In genomic region chr5:97425511-97425910, GRCh38 we compare ENCODE assay signal across 10 cellular contexts.
A peak's percentile ranks its signal among the peaks of the same experiment; 100 is the strongest.
DNase-seq lines count a peak whose midpoint lies in the region; ATAC-seq, FAIRE-seq and TF ChIP-seq lines count a peak whose summit lies in the region.
"Had no signal": no experiment of that assay in that cellular context is flagged by ENCODE, and none has a peak within 500 bp of the region (broad histone marks: within the 10 kb centered on the region; RNA-seq: fewer than 3 reads in every experiment).

No MANE protein-coding gene starts in this region.

- no peak overlapping the region for H3K4me3 ChIP-seq in gastroesophageal sphincter

- TF ChIP-seq POLR2A in H54 (IDR thresholded peaks at IDR 0.05; ENCODE audit: low read depth, low read length) (no peak), gastroesophageal sphincter (IDR thresholded peaks at IDR 0.05) (no peak)

- H3K27me3 ChIP-seq in gastroesophageal sphincter: no peaks in the 10 kb centered on the region

- ATAC-seq in gastroesophageal sphincter: no peak

- TF ChIP-seq EP300 in gastroesophageal sphincter (IDR thresholded peaks at IDR 0.05): no peak

- FAIRE-seq in H54 (lab: Jason Lieb, UNC): no peak

- DNase-seq in ELF-1 (ENCODE audit: low read depth, low spot score) (peak; percentile 29), HCEC 1CT (peak; percentile 17), amniotic epithelial cell (ENCODE audit: low read depth) (peak; percentile 5), midbrain (lab: John Stamatoyannopoulos, UW) (peak; percentile 3), HK-2 (ENCODE audit: unreplicated experiment) (no peak), H54 (ENCODE audit: insufficient read length, low spot score) (no peak)
- DNase-seq: activated CD4-positive, alpha-beta memory T cell treated with anti-CD3 and anti-CD28 coated beads, Interleukin-2, amount 10 ng/mL, durations not matched to agents 7 days and 5 days; NCI-H748 treated with DMSO at 0.1 percent for 48 hours had no signal

- H3K4me1 ChIP-seq in gastroesophageal sphincter: peaks cover 0 to 11% (median 0%) of the 10 kb centered on the region in 3 donors

- no peaks in the 10 kb centered on the region for H3K9me3 ChIP-seq in gastroesophageal sphincter

- no peak overlapping the region for H3K27ac ChIP-seq in gastroesophageal sphincter
- H3K27ac ChIP-seq: HL-60 had no signal

- TF ChIP-seq CTCF in gastroesophageal sphincter (IDR thresholded peaks at IDR 0.05): peak in 1 of 4 experiments; percentile 28

- WGBS in gastroesophageal sphincter (ENCODE audit: low coverage in 1 of 2), 2 donors: 75 to 94% methylated on average over 3 to 4 of the region's 4 CpGs

- no peaks in the 10 kb centered on the region for H3K36me3 ChIP-seq in gastroesophageal sphincter

Comparison
In these comparisons a context has a peak if more than half of its experiments do, and no peak if none do; other contexts are left out.
1. DNase-seq: peak in ELF-1 (single experiment), HCEC 1CT (single experiment), amniotic epithelial cell (single experiment) and midbrain (single experiment); none in HK-2 (single experiment) and H54 (single experiment).